Comparison of ENCODE assay signal across 8 cellular contexts in genomic region chr19:15124572-15125231, GRCh38. TPM values are rescaled to one million over a fixed set of nuclear protein-coding genes. Genes with fewer than 3 reads are reported as not detected.
DNase-seq lines count a peak whose midpoint lies in the region; ATAC-seq and TF ChIP-seq lines count a peak whose summit lies in the region.

No MANE protein-coding gene starts in this region.

- no peak for ATAC-seq in activated CD4-positive, CD25-positive, alpha-beta regulatory T cell treated with anti-CD3 and anti-CD28 coated beads, Interleukin-2, amount 50 U/mL, for 24 hours

- peak; percentile 40 for DNase-seq in activated CD4-positive, CD25-positive, alpha-beta regulatory T cell treated with anti-CD3 and anti-CD28 coated beads, Interleukin-2, amount 50 U/mL, for 72 hours
- DNase-seq in NCI-H748 treated with DMSO at 0.1 percent for 48 hours (lab: John Stamatoyannopoulos, UW) (peak; percentile 47), cerebellum (ENCODE audit: low spot score) (peak; percentile 21), medulla oblongata (ENCODE audit: extremely low spot score) (peak; percentile 22), tibial artery (no peak), LoVo (ENCODE audit: low spot score) (no peak), DMS79 (lab: John Stamatoyannopoulos, UW) (no peak)

- intact Hi-C loops in tibial artery (cut with DNase I; ENCODE audit: low total_unique reads), result no loop called here

- H3K9me3 ChIP-seq in tibial artery, result no peaks in the 10 kb centered on the region

- H3K4me3 ChIP-seq in tibial artery, result peak overlapping the region; percentile 66 to 81

- H3K27ac ChIP-seq in tibial artery, result peak overlapping the region; percentile 87 to 95

- H3K27me3 ChIP-seq in tibial artery, result no peaks in the 10 kb centered on the region

- peaks cover 5 to 34% (median 19%) of the 10 kb centered on the region in 3 donors for H3K36me3 ChIP-seq in tibial artery

- peaks cover 4 to 27% (median 16%) of the 10 kb centered on the region in 4 donors for H3K4me1 ChIP-seq in tibial artery

- TF ChIP-seq CTCF in tibial artery (IDR thresholded peaks at IDR 0.05), result no peak

RNA-seq across cellular contexts. Expression of gene SYDE1, which starts 17.5 kb away (rescaled TPM):
- total RNA-seq in cerebellum, result 3.2 TPM

RNA-seq across cellular contexts. Expression of gene OR1I1, which starts 42.7 kb away (rescaled TPM):
- not detected for total RNA-seq in cerebellum

Comparison
In these comparisons a context has a peak if more than half of its experiments do, and no peak if none do; other contexts are left out.
1. DNase-seq: peak in activated CD4-positive, CD25-positive, alpha-beta regulatory T cell treated with anti-CD3 and anti-CD28 coated beads, Interleukin-2, amount 50 U/mL, for 72 hours (single experiment), NCI-H748 treated with DMSO at 0.1 percent for 48 hours (single experiment), cerebellum (single experiment) and medulla oblongata (single experiment); none in tibial artery (0 of 2), LoVo (single experiment) and DMS79 (single experiment).